Comparison of ENCODE assay signal across 16 cellular contexts in genomic region chr10:3516191-3516590, GRCh38.
A peak's percentile ranks its signal among the peaks of the same experiment; 100 is the strongest.
DNase-seq lines count a peak whose midpoint lies in the region; TF ChIP-seq lines count a peak whose summit lies in the region.
"Had no signal": no experiment of that assay in that cellular context is flagged by ENCODE, and none has a peak within 500 bp of the region (broad histone marks: within the 10 kb centered on the region; RNA-seq: fewer than 3 reads in every experiment).

No MANE protein-coding gene starts in this region.

- H3K4me3 Mint-ChIP-seq in activated CD4-positive, alpha-beta memory T cell treated with anti-CD3 and anti-CD28 coated beads, Interleukin-2, amount 10 ng/mL, durations not matched to agents 7 days and 5 days = no peak overlapping the region
- H3K4me3 Mint-ChIP-seq in activated CD4-positive, alpha-beta memory T cell treated with anti-CD3 and anti-CD28 coated beads for 36 hours = no peak overlapping the region
- H3K4me3 Mint-ChIP-seq in endodermal cell (no peak overlapping the region), neural progenitor cell (no peak overlapping the region)
- H3K4me3 Mint-ChIP-seq: B cell; CD4-positive, CD25-positive, alpha-beta regulatory T cell had no signal

- CTCF ChIA-PET in activated CD4-positive, alpha-beta memory T cell treated with anti-CD3 and anti-CD28 coated beads, Interleukin-2, amount 10 ng/mL, durations not matched to agents 7 days and 5 days (lab: Charles Lee) = no interaction called here
- CTCF ChIA-PET in activated CD4-positive, alpha-beta memory T cell treated with anti-CD3 and anti-CD28 coated beads for 36 hours (lab: Charles Lee) = no interaction called here

- H3K36me3 ChIP-seq in endodermal cell (ENCODE audit: control insufficient read depth, insufficient read depth, low read length) (no peaks in the 10 kb centered on the region), neural progenitor cell (no peaks in the 10 kb centered on the region), sigmoid colon (no peaks in the 10 kb centered on the region)

- peaks cover 13% of the 10 kb centered on the region for H3K9me3 Mint-ChIP-seq in activated CD4-positive, alpha-beta memory T cell treated with anti-CD3 and anti-CD28 coated beads, Interleukin-2, amount 10 ng/mL, durations not matched to agents 7 days and 5 days
- H3K9me3 Mint-ChIP-seq in activated CD4-positive, alpha-beta memory T cell treated with anti-CD3 and anti-CD28 coated beads for 36 hours = peaks cover 5% of the 10 kb centered on the region
- peaks cover 7% of the 10 kb centered on the region for H3K9me3 Mint-ChIP-seq in endodermal cell
- peaks cover 37% of the 10 kb centered on the region for H3K9me3 Mint-ChIP-seq in neural progenitor cell
- H3K9me3 Mint-ChIP-seq: CD4-positive, CD25-positive, alpha-beta regulatory T cell had no signal

- peak overlapping the region; percentile 73 for H3K27ac Mint-ChIP-seq in activated CD4-positive, alpha-beta memory T cell treated with anti-CD3 and anti-CD28 coated beads, Interleukin-2, amount 10 ng/mL, durations not matched to agents 7 days and 5 days
- H3K27ac Mint-ChIP-seq in activated CD4-positive, alpha-beta memory T cell treated with anti-CD3 and anti-CD28 coated beads for 36 hours = no peak overlapping the region
- no peak overlapping the region for H3K27ac Mint-ChIP-seq in endodermal cell
- no peak overlapping the region for H3K27ac Mint-ChIP-seq in neural progenitor cell
- H3K27ac Mint-ChIP-seq: B cell had no signal

- peak overlapping the region; percentile 18 for H3K4me2 ChIP-seq in neural progenitor cell
- H3K4me2 ChIP-seq: KMS-11 had no signal

- H3K79me2 ChIP-seq in neural progenitor cell (ENCODE audit: low read depth) = no peaks in the 10 kb centered on the region

- H3K9ac ChIP-seq in endodermal cell (ENCODE audit: extremely low read depth, low read length, poor library complexity, severe bottlenecking) (no peak overlapping the region), neural progenitor cell (no peak overlapping the region)
- H3K9ac ChIP-seq: KMS-11 had no signal

- H3F3A ChIP-seq in neural progenitor cell (ENCODE audit: low read depth) = peaks cover 11% of the 10 kb centered on the region

- H3K27me3 Mint-ChIP-seq in activated CD4-positive, alpha-beta memory T cell treated with anti-CD3 and anti-CD28 coated beads, Interleukin-2, amount 10 ng/mL, durations not matched to agents 7 days and 5 days = peaks cover 2% of the 10 kb centered on the region
- peaks cover 3% of the 10 kb centered on the region for H3K27me3 Mint-ChIP-seq in activated CD4-positive, alpha-beta memory T cell treated with anti-CD3 and anti-CD28 coated beads for 36 hours
- H3K27me3 Mint-ChIP-seq in endodermal cell (ENCODE audit: insufficient read depth) (no peaks in the 10 kb centered on the region), neural progenitor cell (ENCODE audit: insufficient read depth, low read depth) (peaks cover 21% of the 10 kb centered on the region)

- H3K36me3 Mint-ChIP-seq in activated CD4-positive, alpha-beta memory T cell treated with anti-CD3 and anti-CD28 coated beads, Interleukin-2, amount 10 ng/mL, durations not matched to agents 7 days and 5 days (ENCODE audit: low read depth) = peaks cover 17% of the 10 kb centered on the region
- no peaks in the 10 kb centered on the region for H3K36me3 Mint-ChIP-seq in activated CD4-positive, alpha-beta memory T cell treated with anti-CD3 and anti-CD28 coated beads for 36 hours
- H3K36me3 Mint-ChIP-seq in endodermal cell (ENCODE audit: low read depth) (no peaks in the 10 kb centered on the region), neural progenitor cell (no peaks in the 10 kb centered on the region)
- H3K36me3 Mint-ChIP-seq: CD4-positive, CD25-positive, alpha-beta regulatory T cell had no signal

- H3K4me1 Mint-ChIP-seq in activated CD4-positive, alpha-beta memory T cell treated with anti-CD3 and anti-CD28 coated beads, Interleukin-2, amount 10 ng/mL, durations not matched to agents 7 days and 5 days = peaks cover 33% of the 10 kb centered on the region
- peaks cover 15% of the 10 kb centered on the region for H3K4me1 Mint-ChIP-seq in activated CD4-positive, alpha-beta memory T cell treated with anti-CD3 and anti-CD28 coated beads for 36 hours (ENCODE audit: low read depth)
- no peaks in the 10 kb centered on the region for H3K4me1 Mint-ChIP-seq in endodermal cell
- H3K4me1 Mint-ChIP-seq in neural progenitor cell = peaks cover 29% of the 10 kb centered on the region
- H3K4me1 Mint-ChIP-seq: B cell had no signal

- H3K9me3 ChIP-seq in endodermal cell (ENCODE audit: control insufficient read depth, low read length) (peaks cover 9% of the 10 kb centered on the region), neural progenitor cell (ENCODE audit: low read depth) (no peaks in the 10 kb centered on the region), sigmoid colon (no peaks in the 10 kb centered on the region)

- H3K27ac ChIP-seq in endodermal cell (ENCODE audit: low read depth, low read length) (peak overlapping the region; percentile 61), neural progenitor cell (no peak overlapping the region), sigmoid colon (no peak overlapping the region)
- H3K27ac ChIP-seq: 22Rv1, KMS-11 had no signal

- TF ChIP-seq POLR2A in sigmoid colon (IDR thresholded peaks at IDR 0.05) = no peak

- TF ChIP-seq CTCF in endodermal cell (conservative IDR thresholded peaks at IDR 0.05) = no peak
- no peak for TF ChIP-seq CTCF in neural progenitor cell (IDR thresholded peaks at IDR 0.05)
- no peak for TF ChIP-seq CTCF in sigmoid colon (IDR thresholded peaks at IDR 0.05)

- WGBS in endodermal cell (ENCODE audit: insufficient coverage in 1 of 2, insufficient read length in 1 of 2), 2 experiments = 62 to 79% methylated on average over 5 to 8 of the region's 8 CpGs
- 76 to 80% methylated on average over 8 of the region's 8 CpGs for WGBS in sigmoid colon, 2 donors

- H3K4me1 ChIP-seq in endodermal cell (ENCODE audit: control insufficient read depth, insufficient read depth, low read length) (no peaks in the 10 kb centered on the region), neural progenitor cell (peaks cover 11% of the 10 kb centered on the region), sigmoid colon (no peaks in the 10 kb centered on the region)

- H3K4me3 ChIP-seq in endodermal cell (ENCODE audit: low read length) = no peak overlapping the region
- no peak overlapping the region for H3K4me3 ChIP-seq in neural progenitor cell
- H3K4me3 ChIP-seq in sigmoid colon = no peak overlapping the region

- POLR2A ChIA-PET in activated CD4-positive, alpha-beta memory T cell treated with anti-CD3 and anti-CD28 coated beads, Interleukin-2, amount 10 ng/mL, durations not matched to agents 7 days and 5 days (lab: Charles Lee) = interaction anchor here (1.2 to 1.9 kb wide), 3 partner anchors 259 to 269 kb away, joined by 3 to 6 read pairs (median 4); partner anchors contain the start of gene KLF6
- POLR2A ChIA-PET in activated CD4-positive, alpha-beta memory T cell treated with anti-CD3 and anti-CD28 coated beads for 36 hours (lab: Charles Lee) = no interaction called here

- no peak overlapping the region for H2AFZ ChIP-seq in neural progenitor cell (replicated peaks)

- H4K20me1 ChIP-seq in neural progenitor cell (ENCODE audit: low read depth) = no peaks in the 10 kb centered on the region

- DNase-seq in activated CD4-positive, alpha-beta memory T cell treated with anti-CD3 and anti-CD28 coated beads, Interleukin-2, amount 10 ng/mL, durations not matched to agents 7 days and 5 days = no peak
- no peak for DNase-seq in activated CD4-positive, alpha-beta memory T cell treated with anti-CD3 and anti-CD28 coated beads for 36 hours
- peak; percentile 61 for DNase-seq in HuH-7 (ENCODE audit: low spot score)
- DNase-seq in endodermal cell = no peak
- peak; percentile 63 for DNase-seq in neural progenitor cell (ENCODE audit: low spot score)
- no peak for DNase-seq in activated CD8-positive, alpha-beta memory T cell treated with anti-CD3 and anti-CD28 coated beads for 24 hours
- no peak for DNase-seq in MV-4-11 (lab: John Stamatoyannopoulos, UW)
- DNase-seq in sigmoid colon = no peak
- DNase-seq: Calu3; CD4-positive, CD25-positive, alpha-beta regulatory T cell; NCI-H1048; NCI-H2081 treated with DMSO at 0.1 percent for 48 hours; NCI-H510A treated with DMSO at 0.1 percent for 48 hours had no signal

- TF ChIP-seq EP300 in sigmoid colon (IDR thresholded peaks at IDR 0.05) = no peak

- intact Hi-C loops in activated CD4-positive, alpha-beta memory T cell treated with anti-CD3 and anti-CD28 coated beads for 36 hours (cut with micrococcal nuclease) = loop anchor here (5.0 kb wide), 1 partner anchor 46 kb away; no protein-coding TSS in a partner anchor
- intact Hi-C loops in sigmoid colon (cut with DNase I) = no loop called here

- H3K27me3 ChIP-seq in endodermal cell (ENCODE audit: control insufficient read depth, insufficient read depth, low read length, poor library complexity, severe bottlenecking) = no peaks in the 10 kb centered on the region
- no peaks in the 10 kb centered on the region for H3K27me3 ChIP-seq in neural progenitor cell
- no peaks in the 10 kb centered on the region for H3K27me3 ChIP-seq in sigmoid colon

Comparison
In these comparisons a context has a peak if more than half of its experiments do, and no peak if none do; other contexts are left out.
1. DNase-seq: peak in HuH-7 (single experiment) and neural progenitor cell (single experiment); none in activated CD4-positive, alpha-beta memory T cell treated with anti-CD3 and anti-CD28 coated beads, Interleukin-2, amount 10 ng/mL, durations not matched to agents 7 days and 5 days (single experiment), activated CD4-positive, alpha-beta memory T cell treated with anti-CD3 and anti-CD28 coated beads for 36 hours (single experiment), endodermal cell (single experiment), activated CD8-positive, alpha-beta memory T cell treated with anti-CD3 and anti-CD28 coated beads for 24 hours (single experiment), MV-4-11 (single experiment) and sigmoid colon (single experiment).